In genomic region chr12:63228853-63229252, GRCh38 we compare ENCODE assay signal across 1 cellular context.
A peak's percentile ranks its signal among the peaks of the same experiment; 100 is the strongest.
TF ChIP-seq lines count a peak whose summit lies in the region.

No MANE protein-coding gene starts in this region.

TF ChIP-seq in K562, 482 proteins besides CTCF, POLR2A, EP300 and RAD21 (continued from another document):
- TF ChIP-seq, protein P1, sequence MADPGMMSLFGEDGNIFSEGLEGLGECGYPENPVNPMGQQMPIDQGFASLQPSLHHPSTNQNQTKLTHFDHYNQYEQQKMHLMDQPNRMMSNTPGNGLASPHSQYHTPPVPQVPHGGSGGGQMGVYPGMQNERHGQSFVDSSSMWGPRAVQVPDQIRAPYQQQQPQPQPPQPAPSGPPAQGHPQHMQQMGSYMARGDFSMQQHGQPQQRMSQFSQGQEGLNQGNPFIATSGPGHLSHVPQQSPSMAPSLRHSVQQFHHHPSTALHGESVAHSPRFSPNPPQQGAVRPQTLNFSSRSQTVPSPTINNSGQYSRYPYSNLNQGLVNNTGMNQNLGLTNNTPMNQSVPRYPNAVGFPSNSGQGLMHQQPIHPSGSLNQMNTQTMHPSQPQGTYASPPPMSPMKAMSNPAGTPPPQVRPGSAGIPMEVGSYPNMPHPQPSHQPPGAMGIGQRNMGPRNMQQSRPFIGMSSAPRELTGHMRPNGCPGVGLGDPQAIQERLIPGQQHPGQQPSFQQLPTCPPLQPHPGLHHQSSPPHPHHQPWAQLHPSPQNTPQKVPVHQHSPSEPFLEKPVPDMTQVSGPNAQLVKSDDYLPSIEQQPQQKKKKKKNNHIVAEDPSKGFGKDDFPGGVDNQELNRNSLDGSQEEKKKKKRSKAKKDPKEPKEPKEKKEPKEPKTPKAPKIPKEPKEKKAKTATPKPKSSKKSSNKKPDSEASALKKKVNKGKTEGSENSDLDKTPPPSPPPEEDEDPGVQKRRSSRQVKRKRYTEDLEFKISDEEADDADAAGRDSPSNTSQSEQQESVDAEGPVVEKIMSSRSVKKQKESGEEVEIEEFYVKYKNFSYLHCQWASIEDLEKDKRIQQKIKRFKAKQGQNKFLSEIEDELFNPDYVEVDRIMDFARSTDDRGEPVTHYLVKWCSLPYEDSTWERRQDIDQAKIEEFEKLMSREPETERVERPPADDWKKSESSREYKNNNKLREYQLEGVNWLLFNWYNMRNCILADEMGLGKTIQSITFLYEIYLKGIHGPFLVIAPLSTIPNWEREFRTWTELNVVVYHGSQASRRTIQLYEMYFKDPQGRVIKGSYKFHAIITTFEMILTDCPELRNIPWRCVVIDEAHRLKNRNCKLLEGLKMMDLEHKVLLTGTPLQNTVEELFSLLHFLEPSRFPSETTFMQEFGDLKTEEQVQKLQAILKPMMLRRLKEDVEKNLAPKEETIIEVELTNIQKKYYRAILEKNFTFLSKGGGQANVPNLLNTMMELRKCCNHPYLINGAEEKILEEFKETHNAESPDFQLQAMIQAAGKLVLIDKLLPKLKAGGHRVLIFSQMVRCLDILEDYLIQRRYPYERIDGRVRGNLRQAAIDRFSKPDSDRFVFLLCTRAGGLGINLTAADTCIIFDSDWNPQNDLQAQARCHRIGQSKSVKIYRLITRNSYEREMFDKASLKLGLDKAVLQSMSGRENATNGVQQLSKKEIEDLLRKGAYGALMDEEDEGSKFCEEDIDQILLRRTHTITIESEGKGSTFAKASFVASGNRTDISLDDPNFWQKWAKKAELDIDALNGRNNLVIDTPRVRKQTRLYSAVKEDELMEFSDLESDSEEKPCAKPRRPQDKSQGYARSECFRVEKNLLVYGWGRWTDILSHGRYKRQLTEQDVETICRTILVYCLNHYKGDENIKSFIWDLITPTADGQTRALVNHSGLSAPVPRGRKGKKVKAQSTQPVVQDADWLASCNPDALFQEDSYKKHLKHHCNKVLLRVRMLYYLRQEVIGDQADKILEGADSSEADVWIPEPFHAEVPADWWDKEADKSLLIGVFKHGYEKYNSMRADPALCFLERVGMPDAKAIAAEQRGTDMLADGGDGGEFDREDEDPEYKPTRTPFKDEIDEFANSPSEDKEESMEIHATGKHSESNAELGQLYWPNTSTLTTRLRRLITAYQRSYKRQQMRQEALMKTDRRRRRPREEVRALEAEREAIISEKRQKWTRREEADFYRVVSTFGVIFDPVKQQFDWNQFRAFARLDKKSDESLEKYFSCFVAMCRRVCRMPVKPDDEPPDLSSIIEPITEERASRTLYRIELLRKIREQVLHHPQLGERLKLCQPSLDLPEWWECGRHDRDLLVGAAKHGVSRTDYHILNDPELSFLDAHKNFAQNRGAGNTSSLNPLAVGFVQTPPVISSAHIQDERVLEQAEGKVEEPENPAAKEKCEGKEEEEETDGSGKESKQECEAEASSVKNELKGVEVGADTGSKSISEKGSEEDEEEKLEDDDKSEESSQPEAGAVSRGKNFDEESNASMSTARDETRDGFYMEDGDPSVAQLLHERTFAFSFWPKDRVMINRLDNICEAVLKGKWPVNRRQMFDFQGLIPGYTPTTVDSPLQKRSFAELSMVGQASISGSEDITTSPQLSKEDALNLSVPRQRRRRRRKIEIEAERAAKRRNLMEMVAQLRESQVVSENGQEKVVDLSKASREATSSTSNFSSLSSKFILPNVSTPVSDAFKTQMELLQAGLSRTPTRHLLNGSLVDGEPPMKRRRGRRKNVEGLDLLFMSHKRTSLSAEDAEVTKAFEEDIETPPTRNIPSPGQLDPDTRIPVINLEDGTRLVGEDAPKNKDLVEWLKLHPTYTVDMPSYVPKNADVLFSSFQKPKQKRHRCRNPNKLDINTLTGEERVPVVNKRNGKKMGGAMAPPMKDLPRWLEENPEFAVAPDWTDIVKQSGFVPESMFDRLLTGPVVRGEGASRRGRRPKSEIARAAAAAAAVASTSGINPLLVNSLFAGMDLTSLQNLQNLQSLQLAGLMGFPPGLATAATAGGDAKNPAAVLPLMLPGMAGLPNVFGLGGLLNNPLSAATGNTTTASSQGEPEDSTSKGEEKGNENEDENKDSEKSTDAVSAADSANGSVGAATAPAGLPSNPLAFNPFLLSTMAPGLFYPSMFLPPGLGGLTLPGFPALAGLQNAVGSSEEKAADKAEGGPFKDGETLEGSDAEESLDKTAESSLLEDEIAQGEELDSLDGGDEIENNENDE (IDR thresholded peaks at IDR 0.05; ENCODE audit: low read depth, low read length), result no peak
- TF ChIP-seq DACH1 (IDR thresholded peaks at IDR 0.05; ENCODE audit: partially characterized antibody), result no peak
- TF ChIP-seq, protein P2, sequence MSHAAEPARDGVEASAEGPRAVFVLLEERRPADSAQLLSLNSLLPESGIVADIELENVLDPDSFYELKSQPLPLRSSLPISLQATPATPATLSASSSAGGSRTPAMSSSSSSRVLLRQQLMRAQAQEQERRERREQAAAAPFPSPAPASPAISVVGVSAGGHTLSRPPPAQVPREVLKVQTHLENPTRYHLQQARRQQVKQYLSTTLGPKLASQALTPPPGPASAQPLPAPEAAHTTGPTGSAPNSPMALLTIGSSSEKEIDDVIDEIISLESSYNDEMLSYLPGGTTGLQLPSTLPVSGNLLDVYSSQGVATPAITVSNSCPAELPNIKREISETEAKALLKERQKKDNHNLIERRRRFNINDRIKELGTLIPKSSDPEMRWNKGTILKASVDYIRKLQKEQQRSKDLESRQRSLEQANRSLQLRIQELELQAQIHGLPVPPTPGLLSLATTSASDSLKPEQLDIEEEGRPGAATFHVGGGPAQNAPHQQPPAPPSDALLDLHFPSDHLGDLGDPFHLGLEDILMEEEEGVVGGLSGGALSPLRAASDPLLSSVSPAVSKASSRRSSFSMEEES (CRISPR knock-in tag; IDR thresholded peaks at IDR 0.05), result peak; percentile 40
